31 cellular contexts compared by ENCODE assay signal in the genomic region with DNA sequence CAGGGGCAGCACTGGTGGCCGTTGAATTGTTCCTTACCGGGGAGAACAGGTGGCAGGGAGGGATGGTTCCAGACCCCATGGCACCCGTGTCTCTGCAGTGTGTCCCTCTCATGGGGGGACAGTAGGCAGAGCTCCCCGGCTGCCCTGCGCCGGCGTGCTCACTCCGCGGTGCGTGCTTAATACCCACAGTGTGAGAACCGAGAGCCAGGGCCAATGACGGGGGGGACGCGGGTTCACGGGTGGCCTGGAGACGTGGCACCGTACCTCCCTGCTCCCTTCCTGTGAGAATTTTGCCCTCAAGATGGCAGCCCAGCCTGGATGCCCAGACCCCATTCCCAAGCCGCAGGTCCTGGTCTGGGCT. TPM values are rescaled to one million over a fixed set of nuclear protein-coding genes. Genes with fewer than 3 reads are reported as not detected.
"Had no signal": no experiment of that assay in that cellular context is flagged by ENCODE, and none has a peak within 500 bp of the region (broad histone marks: within the 10 kb centered on the region; RNA-seq: fewer than 3 reads in every experiment).

No MANE protein-coding gene starts in this region.

- H3K27ac ChIP-seq: adrenal gland, brain microvascular endothelial cell, esophagus muscularis mucosa, foreskin keratinocyte, gastrocnemius medialis, WERI-Rb-1 had no signal

- H3K27ac Mint-ChIP-seq: activated B cell treated with CpG ODN at 0.5 μM for 24 hours; activated CD8-positive, alpha-beta T cell treated with anti-CD3 and anti-CD28 coated beads for 36 hours; activated naive CD4-positive, alpha-beta T cell treated with anti-CD3 and anti-CD28 coated beads for 36 hours; activated naive CD4-positive, alpha-beta T cell treated with anti-CD3 and anti-CD28 coated beads, Interleukin-2, amount 50 U/mL, for 24 hours; activated naive CD8-positive, alpha-beta T cell treated with anti-CD3 and anti-CD28 coated beads for 36 hours; activated naive CD8-positive, alpha-beta T cell treated with anti-CD3 and anti-CD28 coated beads, Interleukin-2, amount 50 U/mL, for 24 hours; activated T-helper 1 cell treated with anti-CD3 and anti-CD28 coated beads, Interleukin-12 subunit alpha, Interleukin-12 subunit beta, Interleukin-2, Interleukin-4 antibody, amounts not matched to agents 30 ng/mL and 10 ng/mL and 1 ng/mL, durations not matched to agents 14 hours and 24 hours and 36 hours; activated T-helper 2 cell treated with anti-CD3 and anti-CD28 coated beads, Interferon-gamma antibody, Interleukin-2, Interleukin-4, amounts not matched to agents 10 μg/mL and 5 μg/mL and 100 μg/mL, durations not matched to agents 14 hours and 24 hours and 36 hours; T-helper 17 cell; T-helper 2 cell treated with Interferon-gamma antibody and Interleukin-4, amounts not matched to agents 5 μg/mL and 100 μg/mL, for 36 hours had no signal

- H3K4me1 Mint-ChIP-seq: activated B cell treated with CpG ODN at 0.5 μM for 24 hours; activated naive CD4-positive, alpha-beta T cell treated with anti-CD3 and anti-CD28 coated beads, Interleukin-2, amount 50 U/mL, for 24 hours; activated naive CD8-positive, alpha-beta T cell treated with anti-CD3 and anti-CD28 coated beads for 36 hours; activated naive CD8-positive, alpha-beta T cell treated with anti-CD3 and anti-CD28 coated beads, Interleukin-2, amount 50 U/mL, for 24 hours; T-helper 17 cell had no signal

- DNase-seq: activated B cell treated with CpG ODN at 0.5 μM for 24 hours; activated CD4-positive, alpha-beta T cell treated with anti-CD3 and anti-CD28 coated beads for 48 hours; activated CD4-positive, alpha-beta T cell treated with anti-CD3 and anti-CD28 coated beads, Interleukin-2, amount 50 U/mL, for 1 hour; activated CD4-positive, alpha-beta T cell treated with anti-CD3 and anti-CD28 coated beads, Interleukin-2, amount 50 U/mL, for 48 hours; activated CD8-positive, alpha-beta memory T cell treated with anti-CD3 and anti-CD28 coated beads for 24 hours; activated CD8-positive, alpha-beta T cell treated with anti-CD3 and anti-CD28 coated beads for 36 hours; activated effector memory CD4-positive, alpha-beta T cell treated with anti-CD3 and anti-CD28 coated beads, Interleukin-2, amount 50 U/mL, for 16 hours; activated naive CD4-positive, alpha-beta T cell treated with anti-CD3 and anti-CD28 coated beads for 36 hours; activated naive CD8-positive, alpha-beta T cell treated with anti-CD3 and anti-CD28 coated beads for 36 hours; activated naive CD8-positive, alpha-beta T cell treated with anti-CD3 and anti-CD28 coated beads, Interleukin-2, amount 50 U/mL, for 24 hours; activated T-cell treated with anti-CD3 and anti-CD28 coated beads, Interleukin-2, amount 50 U/mL, for 48 hours; adrenal gland; amygdala; aorta; brain microvascular endothelial cell; effector CD8-positive, alpha-beta T cell; erythroblast; foreskin keratinocyte; gastrocnemius medialis; glutamatergic neuron; T-helper 1 cell; T-helper 17 cell; T1000; WERI-Rb-1 had no signal

- H3K9me3 Mint-ChIP-seq: activated B cell treated with CpG ODN at 0.5 μM for 24 hours; activated CD8-positive, alpha-beta T cell treated with anti-CD3 and anti-CD28 coated beads for 36 hours; activated naive CD4-positive, alpha-beta T cell treated with anti-CD3 and anti-CD28 coated beads for 36 hours; activated naive CD4-positive, alpha-beta T cell treated with anti-CD3 and anti-CD28 coated beads, Interleukin-2, amount 50 U/mL, for 24 hours; activated naive CD8-positive, alpha-beta T cell treated with anti-CD3 and anti-CD28 coated beads for 36 hours; activated naive CD8-positive, alpha-beta T cell treated with anti-CD3 and anti-CD28 coated beads, Interleukin-2, amount 50 U/mL, for 24 hours; activated T-helper 1 cell treated with anti-CD3 and anti-CD28 coated beads, Interleukin-12 subunit alpha, Interleukin-12 subunit beta, Interleukin-2, Interleukin-4 antibody, amounts not matched to agents 30 ng/mL and 10 ng/mL and 1 ng/mL, durations not matched to agents 14 hours and 24 hours and 36 hours; T-helper 2 cell treated with Interferon-gamma antibody and Interleukin-4, amounts not matched to agents 5 μg/mL and 100 μg/mL, for 36 hours had no signal

- H3K4me1 ChIP-seq: adrenal gland, foreskin keratinocyte, gastrocnemius medialis had no signal

- H3K27me3 Mint-ChIP-seq: activated B cell treated with CpG ODN at 0.5 μM for 24 hours; activated CD8-positive, alpha-beta T cell treated with anti-CD3 and anti-CD28 coated beads for 36 hours; activated naive CD4-positive, alpha-beta T cell treated with anti-CD3 and anti-CD28 coated beads, Interleukin-2, amount 50 U/mL, for 24 hours; activated naive CD8-positive, alpha-beta T cell treated with anti-CD3 and anti-CD28 coated beads for 36 hours; activated naive CD8-positive, alpha-beta T cell treated with anti-CD3 and anti-CD28 coated beads, Interleukin-2, amount 50 U/mL, for 24 hours had no signal

- H3K4me3 Mint-ChIP-seq: activated B cell treated with CpG ODN at 0.5 μM for 24 hours; activated CD8-positive, alpha-beta T cell treated with anti-CD3 and anti-CD28 coated beads for 36 hours; activated naive CD4-positive, alpha-beta T cell treated with anti-CD3 and anti-CD28 coated beads for 36 hours; activated naive CD4-positive, alpha-beta T cell treated with anti-CD3 and anti-CD28 coated beads, Interleukin-2, amount 50 U/mL, for 24 hours; activated naive CD8-positive, alpha-beta T cell treated with anti-CD3 and anti-CD28 coated beads for 36 hours; activated naive CD8-positive, alpha-beta T cell treated with anti-CD3 and anti-CD28 coated beads, Interleukin-2, amount 50 U/mL, for 24 hours; activated T-helper 1 cell treated with anti-CD3 and anti-CD28 coated beads, Interleukin-12 subunit alpha, Interleukin-12 subunit beta, Interleukin-2, Interleukin-4 antibody, amounts not matched to agents 30 ng/mL and 10 ng/mL and 1 ng/mL, durations not matched to agents 14 hours and 24 hours and 36 hours; T-helper 17 cell; T-helper 2 cell treated with Interferon-gamma antibody and Interleukin-4, amounts not matched to agents 5 μg/mL and 100 μg/mL, for 36 hours had no signal

- H3K27me3 ChIP-seq: adrenal gland, brain microvascular endothelial cell, foreskin keratinocyte, gastrocnemius medialis had no signal

- H3K36me3 Mint-ChIP-seq: activated naive CD4-positive, alpha-beta T cell treated with anti-CD3 and anti-CD28 coated beads, Interleukin-2, amount 50 U/mL, for 24 hours; activated naive CD8-positive, alpha-beta T cell treated with anti-CD3 and anti-CD28 coated beads for 36 hours had no signal

- H3K9me3 ChIP-seq: adrenal gland, esophagus muscularis mucosa, gastrocnemius medialis had no signal

- H3K4me3 ChIP-seq: adrenal gland, esophagus muscularis mucosa, gastrocnemius medialis had no signal

- ATAC-seq: activated CD4-positive, CD25-positive, alpha-beta regulatory T cell treated with anti-CD3 and anti-CD28 coated beads, Interleukin-2, amount 50 U/mL, for 24 hours; activated CD8-positive, alpha-beta T cell treated with anti-CD3 and anti-CD28 coated beads for 36 hours; activated naive CD8-positive, alpha-beta T cell treated with anti-CD3 and anti-CD28 coated beads, Interleukin-2, amount 50 U/mL, for 24 hours; foreskin keratinocyte; gastrocnemius medialis; T-helper 17 cell had no signal

- H3K36me3 ChIP-seq: adrenal gland, brain microvascular endothelial cell, esophagus muscularis mucosa, gastrocnemius medialis, WERI-Rb-1 had no signal

RNA-seq across cellular contexts. Expression of a gene that starts 47.1 kb away (rescaled TPM):
- total RNA-seq: activated B cell treated with CpG ODN at 0.5 μM for 24 hours; activated T-helper 1 cell treated with anti-CD3 and anti-CD28 coated beads, Interleukin-12 subunit alpha, Interleukin-12 subunit beta, Interleukin-2, Interleukin-4 antibody, amounts not matched to agents 30 ng/mL and 10 ng/mL and 1 ng/mL, durations not matched to agents 14 hours and 24 hours and 36 hours; activated T-helper 2 cell treated with anti-CD3 and anti-CD28 coated beads, Interferon-gamma antibody, Interleukin-2, Interleukin-4, amounts not matched to agents 10 μg/mL and 5 μg/mL and 100 μg/mL, durations not matched to agents 14 hours and 24 hours and 36 hours; dermis microvascular lymphatic vessel endothelial cell; T-helper 17 cell had no signal
